8 cellular contexts compared by ENCODE assay signal in genomic region chr7:2520131-2520807, GRCh38. TPM values are rescaled to one million over a fixed set of nuclear protein-coding genes. Genes with fewer than 3 reads are reported as not detected.
DNase-seq lines count a peak whose midpoint lies in the region; ATAC-seq, FAIRE-seq and TF ChIP-seq lines count a peak whose summit lies in the region.

No MANE protein-coding gene starts in this region.

- H3K27ac ChIP-seq in HepG2 (ENCODE audit: extremely low read length, insufficient read depth, low read length), result no peak overlapping the region
- no peak overlapping the region for H3K27ac ChIP-seq in tibial artery

- in situ Hi-C loops in astrocyte of the cerebellum (cut with HindIII; ENCODE audit: low sequenced_read_pairs) (no loop called here), HepG2 (cut with HindIII; ENCODE audit: extremely low pct_ligation_motif_present, low pct_unique_long_range_greater_than_20kb) (no loop called here)

- 0% methylated on average over 1 of the region's 38 CpGs for WGBS in HepG2 (ENCODE audit: low lambda C conversion rate)

- no peak overlapping the region for H2AFZ ChIP-seq in HepG2 (ENCODE audit: low read length)

- H3K4me1 ChIP-seq in HepG2 (ENCODE audit: insufficient read depth, low read length), result peaks cover 74% of the 10 kb centered on the region
- H3K4me1 ChIP-seq in tibial artery, result peaks cover 0 to 67% (median 34%) of the 10 kb centered on the region in 4 donors

- CTCF ChIA-PET in HepG2 (lab: Yijun Ruan, JAX; ENCODE audit: low intra/inter-chr PET ratio, low total read pairs), result no interaction called here

- TF ChIP-seq EP300 in HepG2 (IDR thresholded peaks at IDR 0.05; ENCODE audit: low read depth in 2 of 2, low read length in 2 of 2) (no peak), HepG2 (CRISPR knock-in tag; IDR thresholded peaks at IDR 0.05; ENCODE audit: borderline replicate concordance) (no peak)

- FAIRE-seq in HepG2 (lab: Jason Lieb, UNC), result no peak

- peak overlapping the region; percentile 66 for H3K4me2 ChIP-seq in HepG2 (ENCODE audit: low read depth, low read length)

- H3K27me3 ChIP-seq in HepG2 (ENCODE audit: control insufficient read depth in 1 of 2, insufficient read depth in 2 of 2, low read length in 2 of 2), result peaks cover 4 to 69% of the 10 kb centered on the region in 2 experiments
- peaks cover 0 to 55% of the 10 kb centered on the region in 2 donors for H3K27me3 ChIP-seq in tibial artery

- intact Hi-C loops in HepG2 (cut with micrococcal nuclease; ENCODE audit: unreplicated experiment) (loop anchor here (5.0 kb wide), 1 partner anchor 43 kb away; the partner anchor contains the start of gene GRIFIN), tibial artery (cut with DNase I; ENCODE audit: low total_unique reads) (loop anchor here (5.0 kb wide), 1 partner anchor 42 kb away; no protein-coding TSS in a partner anchor)

- TF ChIP-seq CTCF in astrocyte of the cerebellum (IDR thresholded peaks at IDR 0.05; ENCODE audit: low read depth, low read length, missing control alignments) (peak; percentile 8), HepG2 (CRISPR knock-in tag; IDR thresholded peaks at IDR 0.05) (0 out of 2 replicates have a peak, but pooled peaks have one; percentile 13), tibial artery (IDR thresholded peaks at IDR 0.05) (no peak)

- BruUV-seq in HepG2 (replicated peaks; lab: Mats Ljungman, UMichigan), result no TSS peak

- H3K36me3 ChIP-seq in HepG2 (replicated peaks in 1 of 2; ENCODE audit: control insufficient read depth in 1 of 2, insufficient read depth in 2 of 2, low read length in 2 of 2) (no peaks in the 10 kb centered on the region), tibial artery (no peaks in the 10 kb centered on the region)

- H3K9me3 ChIP-seq in HepG2 (ENCODE audit: low read length) (no peaks in the 10 kb centered on the region), tibial artery (no peaks in the 10 kb centered on the region)

- no peaks in the 10 kb centered on the region for H3K79me2 ChIP-seq in HepG2 (ENCODE audit: insufficient read depth, low read length)

- DNase-seq in NCI-H82 (lab: John Stamatoyannopoulos, UW) (peak; percentile 72), NCI-H82 treated with DMSO at 0.1 percent for 48 hours (lab: John Stamatoyannopoulos, UW; ENCODE audit: unreplicated experiment) (no peak), NAMALWA (ENCODE audit: low spot score) (peak; percentile 68), astrocyte of the cerebellum (ENCODE audit: low read depth) (no peak), HepG2 (ENCODE audit: low spot score) (no peak), tibial artery (no peak), superior temporal gyrus (ENCODE audit: extremely low spot score) (no peak)

- no peak for TF ChIP-seq RAD21 in HepG2 (CRISPR knock-in tag; IDR thresholded peaks at IDR 0.05)

- peak overlapping the region; percentile 42 for H3K4me3 ChIP-seq in astrocyte of the cerebellum (ENCODE audit: low read depth, low read length)
- H3K4me3 ChIP-seq in HepG2 (replicated peaks in 1 of 3; ENCODE audit: insufficient read depth in 1 of 3, low read depth in 2 of 3, low read length in 3 of 3), result peak overlapping the region in 2 of 3 experiments; percentile 54 to 66; a peak in 3 of 6 replicates
- H3K4me3 ChIP-seq in tibial artery, result peak overlapping the region; percentile 50 to 63

- no peaks in the 10 kb centered on the region for H4K20me1 ChIP-seq in HepG2 (ENCODE audit: insufficient read depth, low read length)

- H3K9ac ChIP-seq in HepG2 (ENCODE audit: insufficient read depth, low read depth, low read length), result no peak overlapping the region

- TF ChIP-seq POLR2A in HepG2 (IDR thresholded peaks at IDR 0.05; ENCODE audit: insufficient read depth in 1 of 2, low read depth in 2 of 2, low read length in 2 of 2), result no peak

- ATAC-seq in HepG2, result peak; percentile 13
- ATAC-seq in GM18520 (IDR thresholded peaks at IDR 0.05; ENCODE audit: unreplicated experiment), result no peak

- POLR2A ChIA-PET in HepG2 (lab: Yijun Ruan, JAX), result no interaction called here

RNA-seq across cellular contexts. Expression of gene LFNG, which starts 0.7 kb away (rescaled TPM):
- total RNA-seq in HepG2 (2016; rRNA removed; fragmentation: Illumina TruSeq; extraction: Trizol), result 0.44 TPM in 1 of 2 replicates, not detected in the other
- not detected in 2 replicates for total RNA-seq in HepG2 (2016; cell fraction: cytosol; rRNA removed; fragmentation: Illumina TruSeq; extraction: Trizol; ENCODE audit: low read depth)
- 0.18 and 0.80 TPM in 2 replicates for total RNA-seq in HepG2 (2016; cell fraction: insoluble cytoplasmic fraction; rRNA removed; fragmentation: Illumina TruSeq; extraction: Trizol)
- total RNA-seq in HepG2 (2016; cell fraction: membrane; rRNA removed; fragmentation: Illumina TruSeq; extraction: Trizol), result 0.22 and 0.24 TPM in 2 replicates
- 0.19 and 0.81 TPM in 2 replicates for total RNA-seq in HepG2 (2016; cell fraction: nucleus; rRNA removed; fragmentation: Illumina TruSeq; extraction: Trizol)
- polyA plus RNA-seq in HepG2 (2011; rRNA removed), result 1.5 and 1.6 TPM in 2 replicates
- 1.1 and 2.1 TPM in 2 replicates for polyA plus RNA-seq in HepG2 (2011; cell fraction: cytosol; rRNA removed)
- 3.6 and 4.6 TPM in 2 replicates for polyA plus RNA-seq in HepG2 (2011; cell fraction: nucleus; rRNA removed)
- 0.72 and 1.2 TPM in 2 replicates for polyA plus RNA-seq in HepG2 (2012)
- 0.07 and 0.11 TPM in 2 replicates for polyA plus RNA-seq in HepG2 (2016; cell fraction: cytosol; fragmentation: Illumina TruSeq; extraction: Trizol; ENCODE audit: low read depth)
- polyA plus RNA-seq in HepG2 (2016; cell fraction: insoluble cytoplasmic fraction; fragmentation: Illumina TruSeq; extraction: Trizol; ENCODE audit: low read depth), result 0.16 TPM in 1 of 2 replicates, not detected in the other
- polyA plus RNA-seq in HepG2 (2016; cell fraction: membrane; fragmentation: Illumina TruSeq; extraction: Trizol; ENCODE audit: low read depth), result 0.12 and 0.18 TPM in 2 replicates
- polyA plus RNA-seq in HepG2 (2016; cell fraction: nucleus; fragmentation: Illumina TruSeq; extraction: Trizol; ENCODE audit: insufficient read depth, low read depth), result 0.70 and 1.00 TPM in 2 replicates
- polyA minus RNA-seq in HepG2 (2011; rRNA and poly(A)+ RNA removed; ENCODE audit: low replicate concordance), result 3.4 and 11.1 TPM in 2 replicates
- polyA minus RNA-seq in HepG2 (2011; cell fraction: cytosol; rRNA and poly(A)+ RNA removed), result 1.5 TPM in 2 replicates
- polyA minus RNA-seq in HepG2 (2011; cell fraction: nucleus; rRNA and poly(A)+ RNA removed), result 2.4 and 4.6 TPM in 2 replicates

RNA-seq across cellular contexts. Expression of gene BRAT1, which starts 35.1 kb away (rescaled TPM):
- 16.7 and 20.3 TPM in 2 replicates for total RNA-seq in HepG2 (2016; rRNA removed; fragmentation: Illumina TruSeq; extraction: Trizol)
- total RNA-seq in HepG2 (2016; cell fraction: cytosol; rRNA removed; fragmentation: Illumina TruSeq; extraction: Trizol; ENCODE audit: low read depth), result 3.4 and 3.6 TPM in 2 replicates
- total RNA-seq in HepG2 (2016; cell fraction: insoluble cytoplasmic fraction; rRNA removed; fragmentation: Illumina TruSeq; extraction: Trizol), result 13.2 and 21.6 TPM in 2 replicates
- total RNA-seq in HepG2 (2016; cell fraction: membrane; rRNA removed; fragmentation: Illumina TruSeq; extraction: Trizol), result 6.7 and 7.9 TPM in 2 replicates
- total RNA-seq in HepG2 (2016; cell fraction: nucleus; rRNA removed; fragmentation: Illumina TruSeq; extraction: Trizol), result 18.7 and 21.1 TPM in 2 replicates
- 10.2 and 14.6 TPM in 2 replicates for polyA plus RNA-seq in HepG2 (2011; rRNA removed)
- 5.0 and 10.7 TPM in 2 replicates for polyA plus RNA-seq in HepG2 (2011; cell fraction: cytosol; rRNA removed)
- polyA plus RNA-seq in HepG2 (2011; cell fraction: nucleus; rRNA removed), result 126 and 171 TPM in 2 replicates
- 10.2 and 14.9 TPM in 2 replicates for polyA plus RNA-seq in HepG2 (2012)
- 1.2 and 1.3 TPM in 2 replicates for polyA plus RNA-seq in HepG2 (2016; cell fraction: cytosol; fragmentation: Illumina TruSeq; extraction: Trizol; ENCODE audit: low read depth)
- 10.1 and 12.8 TPM in 2 replicates for polyA plus RNA-seq in HepG2 (2016; cell fraction: insoluble cytoplasmic fraction; fragmentation: Illumina TruSeq; extraction: Trizol; ENCODE audit: low read depth)
- polyA plus RNA-seq in HepG2 (2016; cell fraction: membrane; fragmentation: Illumina TruSeq; extraction: Trizol; ENCODE audit: low read depth), result 3.8 and 4.4 TPM in 2 replicates
- polyA plus RNA-seq in HepG2 (2016; cell fraction: nucleus; fragmentation: Illumina TruSeq; extraction: Trizol; ENCODE audit: insufficient read depth, low read depth), result 43.7 and 48.3 TPM in 2 replicates
- 16.2 and 23.5 TPM in 2 replicates for polyA minus RNA-seq in HepG2 (2011; rRNA and poly(A)+ RNA removed; ENCODE audit: low replicate concordance)
- polyA minus RNA-seq in HepG2 (2011; cell fraction: cytosol; rRNA and poly(A)+ RNA removed), result 7.9 and 8.9 TPM in 2 replicates
- polyA minus RNA-seq in HepG2 (2011; cell fraction: nucleus; rRNA and poly(A)+ RNA removed), result 10.3 and 10.4 TPM in 2 replicates

RNA-seq across cellular contexts. Expression of gene IQCE, which starts 38.5 kb away (rescaled TPM):
- total RNA-seq in HepG2 (2016; rRNA removed; fragmentation: Illumina TruSeq; extraction: Trizol), result 2.5 and 3.0 TPM in 2 replicates
- 1.8 and 2.7 TPM in 2 replicates for total RNA-seq in HepG2 (2016; cell fraction: cytosol; rRNA removed; fragmentation: Illumina TruSeq; extraction: Trizol; ENCODE audit: low read depth)
- total RNA-seq in HepG2 (2016; cell fraction: insoluble cytoplasmic fraction; rRNA removed; fragmentation: Illumina TruSeq; extraction: Trizol), result 1.6 and 2.7 TPM in 2 replicates
- 3.0 and 4.1 TPM in 2 replicates for total RNA-seq in HepG2 (2016; cell fraction: membrane; rRNA removed; fragmentation: Illumina TruSeq; extraction: Trizol)
- total RNA-seq in HepG2 (2016; cell fraction: nucleus; rRNA removed; fragmentation: Illumina TruSeq; extraction: Trizol), result 2.9 and 4.3 TPM in 2 replicates
- polyA plus RNA-seq in HepG2 (2011; rRNA removed), result 1.5 and 1.7 TPM in 2 replicates
- polyA plus RNA-seq in HepG2 (2011; cell fraction: cytosol; rRNA removed), result 0.54 and 0.68 TPM in 2 replicates
- polyA plus RNA-seq in HepG2 (2011; cell fraction: nucleus; rRNA removed), result 4.0 and 6.8 TPM in 2 replicates
- polyA plus RNA-seq in HepG2 (2012), result 0.59 and 0.83 TPM in 2 replicates
- polyA plus RNA-seq in HepG2 (2016; cell fraction: cytosol; fragmentation: Illumina TruSeq; extraction: Trizol; ENCODE audit: low read depth), result 2.5 and 2.6 TPM in 2 replicates
- 2.2 and 3.8 TPM in 2 replicates for polyA plus RNA-seq in HepG2 (2016; cell fraction: insoluble cytoplasmic fraction; fragmentation: Illumina TruSeq; extraction: Trizol; ENCODE audit: low read depth)
- 3.3 and 3.7 TPM in 2 replicates for polyA plus RNA-seq in HepG2 (2016; cell fraction: membrane; fragmentation: Illumina TruSeq; extraction: Trizol; ENCODE audit: low read depth)
- polyA plus RNA-seq in HepG2 (2016; cell fraction: nucleus; fragmentation: Illumina TruSeq; extraction: Trizol; ENCODE audit: insufficient read depth, low read depth), result 6.7 and 9.8 TPM in 2 replicates
- polyA minus RNA-seq in HepG2 (2011; rRNA and poly(A)+ RNA removed; ENCODE audit: low replicate concordance), result 0.62 and 22.8 TPM in 2 replicates
- 0.62 and 1.5 TPM in 2 replicates for polyA minus RNA-seq in HepG2 (2011; cell fraction: cytosol; rRNA and poly(A)+ RNA removed)
- 1.5 and 2.2 TPM in 2 replicates for polyA minus RNA-seq in HepG2 (2011; cell fraction: nucleus; rRNA and poly(A)+ RNA removed)

RNA-seq across cellular contexts. Expression of gene GRIFIN, which starts 44.1 kb away (rescaled TPM):
- total RNA-seq in HepG2 (2016; rRNA removed; fragmentation: Illumina TruSeq; extraction: Trizol), result not detected in 2 replicates
- total RNA-seq in HepG2 (2016; cell fraction: cytosol; rRNA removed; fragmentation: Illumina TruSeq; extraction: Trizol; ENCODE audit: low read depth), result not detected in 2 replicates
- total RNA-seq in HepG2 (2016; cell fraction: insoluble cytoplasmic fraction; rRNA removed; fragmentation: Illumina TruSeq; extraction: Trizol), result not detected in 2 replicates
- total RNA-seq in HepG2 (2016; cell fraction: membrane; rRNA removed; fragmentation: Illumina TruSeq; extraction: Trizol), result not detected in 2 replicates
- total RNA-seq in HepG2 (2016; cell fraction: nucleus; rRNA removed; fragmentation: Illumina TruSeq; extraction: Trizol), result not detected in 2 replicates
- not detected in 2 replicates for polyA plus RNA-seq in HepG2 (2011; rRNA removed)
- polyA plus RNA-seq in HepG2 (2011; cell fraction: cytosol; rRNA removed), result not detected in 2 replicates
- not detected in 2 replicates for polyA plus RNA-seq in HepG2 (2011; cell fraction: nucleus; rRNA removed)
- not detected in 2 replicates for polyA plus RNA-seq in HepG2 (2012)
- not detected in 2 replicates for polyA plus RNA-seq in HepG2 (2016; cell fraction: cytosol; fragmentation: Illumina TruSeq; extraction: Trizol; ENCODE audit: low read depth)
- not detected in 2 replicates for polyA plus RNA-seq in HepG2 (2016; cell fraction: insoluble cytoplasmic fraction; fragmentation: Illumina TruSeq; extraction: Trizol; ENCODE audit: low read depth)
- polyA plus RNA-seq in HepG2 (2016; cell fraction: membrane; fragmentation: Illumina TruSeq; extraction: Trizol; ENCODE audit: low read depth), result not detected in 2 replicates
- not detected in 2 replicates for polyA plus RNA-seq in HepG2 (2016; cell fraction: nucleus; fragmentation: Illumina TruSeq; extraction: Trizol; ENCODE audit: insufficient read depth, low read depth)
- polyA minus RNA-seq in HepG2 (2011; rRNA and poly(A)+ RNA removed; ENCODE audit: low replicate concordance), result not detected in 2 replicates
- not detected in 2 replicates for polyA minus RNA-seq in HepG2 (2011; cell fraction: cytosol; rRNA and poly(A)+ RNA removed)
- not detected in 2 replicates for polyA minus RNA-seq in HepG2 (2011; cell fraction: nucleus; rRNA and poly(A)+ RNA removed)

Comparison
In these comparisons a context has a peak if more than half of its experiments do, and no peak if none do; other contexts are left out.
1. DNase-seq: peak in NCI-H82 (single experiment) and NAMALWA (single experiment); none in NCI-H82 treated with DMSO at 0.1 percent for 48 hours (single experiment), astrocyte of the cerebellum (single experiment), HepG2 (single experiment), tibial artery (0 of 2) and superior temporal gyrus (single experiment).
2. CTCF ChIP-seq: peak in astrocyte of the cerebellum (single experiment) and HepG2 (single experiment); none in tibial artery (0 of 2).
3. Peak in every context shown above with its lines, with median percentiles within 50 percentile points of each other: H3K4me3 ChIP-seq.